19 cellular contexts compared by ENCODE assay signal in the genomic region with DNA sequence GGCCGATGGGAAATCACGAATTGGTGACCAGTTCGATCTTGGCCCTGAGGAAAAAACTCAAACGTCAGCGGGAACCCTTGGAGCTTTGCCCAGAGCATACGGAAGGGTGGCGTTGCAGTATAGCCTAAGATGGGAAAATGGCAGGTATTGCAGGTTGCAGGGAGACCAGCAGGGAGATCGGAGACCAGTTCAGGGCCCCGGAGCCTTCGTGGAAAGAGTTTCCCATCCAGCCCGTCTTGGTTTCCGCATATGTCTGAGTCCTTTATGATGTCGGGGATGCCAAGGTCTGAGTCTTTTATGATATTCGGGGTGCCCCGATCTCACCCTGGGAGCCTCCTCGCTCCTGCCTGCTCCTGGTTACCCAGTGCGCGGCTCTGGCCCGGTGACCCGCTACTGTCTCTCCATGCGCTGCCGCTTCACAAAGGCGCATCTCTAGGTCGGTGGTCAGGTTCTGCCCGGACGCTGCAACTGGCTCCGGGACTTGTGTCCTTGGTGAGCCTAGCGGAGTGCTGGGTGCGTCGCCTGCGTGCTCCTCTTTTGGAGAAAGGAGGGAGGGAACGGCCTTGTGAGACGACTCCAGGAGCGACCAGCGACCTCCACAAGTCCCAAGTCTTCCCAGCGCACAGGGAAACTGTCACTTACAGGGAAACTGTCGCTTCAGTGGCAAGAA.
A peak's percentile ranks its signal among the peaks of the same experiment; 100 is the strongest.
DNase-seq lines count a peak whose midpoint lies in the region; TF ChIP-seq lines count a peak whose summit lies in the region.
"Had no signal": no experiment of that assay in that cellular context is flagged by ENCODE, and none has a peak within 500 bp of the region (broad histone marks: within the 10 kb centered on the region; RNA-seq: fewer than 3 reads in every experiment).

No MANE protein-coding gene starts in this region.

- H3K27me3 ChIP-seq in HUES64 (ENCODE audit: insufficient read depth, low read length) (peaks cover 100% of the 10 kb centered on the region), neural cell (ENCODE audit: insufficient read depth, low read depth, low read length) (peaks cover 100% of the 10 kb centered on the region)
- H3K27me3 ChIP-seq: SJSA1 had no signal

- H3K36me3 ChIP-seq in HUES64 (ENCODE audit: insufficient read depth, low read length) (no peaks in the 10 kb centered on the region), neural cell (ENCODE audit: insufficient read depth, low read length) (no peaks in the 10 kb centered on the region)
- H3K36me3 ChIP-seq: brain microvascular endothelial cell, SJSA1 had no signal

- H3K36me3 Mint-ChIP-seq in activated CD4-positive, alpha-beta T cell treated with anti-CD3 and anti-CD28 coated beads, Interleukin-2, amount 10 ng/mL, durations not matched to agents 7 days and 5 days (ENCODE audit: low read depth) = peaks cover 9% of the 10 kb centered on the region
- H3K36me3 Mint-ChIP-seq in glutamatergic neuron (ENCODE audit: unreplicated experiment) = peaks cover 16% of the 10 kb centered on the region

- peaks cover 91% of the 10 kb centered on the region for H3K27me3 Mint-ChIP-seq in activated CD4-positive, alpha-beta T cell treated with anti-CD3 and anti-CD28 coated beads, Interleukin-2, amount 10 ng/mL, durations not matched to agents 7 days and 5 days
- H3K27me3 Mint-ChIP-seq in glutamatergic neuron (ENCODE audit: unreplicated experiment) = peaks cover 37% of the 10 kb centered on the region

- no peaks in the 10 kb centered on the region for H4K20me1 ChIP-seq in neural cell (ENCODE audit: insufficient read depth)

- H3K4me1 Mint-ChIP-seq in activated CD4-positive, alpha-beta T cell treated with anti-CD3 and anti-CD28 coated beads, Interleukin-2, amount 10 ng/mL, durations not matched to agents 7 days and 5 days = peaks cover 34% of the 10 kb centered on the region
- H3K4me1 Mint-ChIP-seq in glutamatergic neuron (ENCODE audit: low read depth, unreplicated experiment) = peaks cover 9% of the 10 kb centered on the region

- TF ChIP-seq RAD21 in neural cell (conservative IDR thresholded peaks at IDR 0.05) = no peak

- no peaks in the 10 kb centered on the region for H3K79me2 ChIP-seq in neural cell (replicated peaks; ENCODE audit: insufficient read depth, low read length)
- H3K79me2 ChIP-seq: hepatocyte had no signal

- TF ChIP-seq EP300 in neural cell (conservative IDR thresholded peaks at IDR 0.05; ENCODE audit: poor library complexity, severe bottlenecking) = no peak

- no peak overlapping the region for H3K9ac ChIP-seq in HUES64 (ENCODE audit: low read depth, low read length)
- H3K9ac ChIP-seq in neural cell (ENCODE audit: low read length) = no peak overlapping the region
- H3K9ac ChIP-seq: GM23248 had no signal

- no peak for DNase-seq in activated CD4-positive, alpha-beta T cell treated with anti-CD3 and anti-CD28 coated beads, Interleukin-2, amount 10 ng/mL, durations not matched to agents 7 days and 5 days
- DNase-seq in activated CD4-positive, alpha-beta T cell treated with anti-CD3 and anti-CD28 coated beads, Interleukin-2, amount 50 U/mL, for 4 hours = no peak
- DNase-seq in glutamatergic neuron = no peak
- no peak for DNase-seq in HK-2 (ENCODE audit: unreplicated experiment)
- no peak for DNase-seq in 8988T
- DNase-seq in NK-92 (lab: John Stamatoyannopoulos, UW; ENCODE audit: unreplicated experiment) = no peak
- DNase-seq: brain microvascular endothelial cell; DMS79; effector memory CD4-positive, alpha-beta T cell; foreskin melanocyte; GM23248; NCI-H1694 treated with DMSO at 0.1 percent for 48 hours; NCI-H69; stimulated activated CD4-positive, alpha-beta T cell treated with anti-CD3 and anti-CD28 coated beads, Interleukin-1b, Interleukin-23, amount 100 ng/mL, for 48 hours had no signal

- POLR2A ChIA-PET in activated CD4-positive, alpha-beta T cell treated with anti-CD3 and anti-CD28 coated beads, Interleukin-2, amount 10 ng/mL, durations not matched to agents 7 days and 5 days (lab: Charles Lee) = no interaction called here

- no peaks in the 10 kb centered on the region for H3F3A ChIP-seq in neural cell (ENCODE audit: insufficient read depth, low read length, poor library complexity, severe bottlenecking)

- 20% methylated on average over 37 of the region's 37 CpGs for WGBS in HUES64

- H3K27ac ChIP-seq in HUES64 (ENCODE audit: low read depth, low read length) (no peak overlapping the region), neural cell (ENCODE audit: low read length) (no peak overlapping the region)
- H3K27ac ChIP-seq: A549, brain microvascular endothelial cell, GM23248, hepatocyte, SJSA1 had no signal

- no peaks in the 10 kb centered on the region for H3K9me2 ChIP-seq in neural cell (ENCODE audit: insufficient read depth, low read length)

- no peak overlapping the region for H3K4me3 Mint-ChIP-seq in activated CD4-positive, alpha-beta T cell treated with anti-CD3 and anti-CD28 coated beads, Interleukin-2, amount 10 ng/mL, durations not matched to agents 7 days and 5 days
- peak overlapping the region; percentile 61 for H3K4me3 Mint-ChIP-seq in glutamatergic neuron (ENCODE audit: unreplicated experiment)

- no peak overlapping the region for H3K4me2 ChIP-seq in neural cell (ENCODE audit: low read length)
- H3K4me2 ChIP-seq: A549, hepatocyte had no signal

- H3K4me3 ChIP-seq in HUES64 (ENCODE audit: low read length) (peak overlapping the region; percentile 32), neural cell (ENCODE audit: low read length) (peak overlapping the region; percentile 56)
- H3K4me3 ChIP-seq: A549, GM23248, hepatocyte, SJSA1 had no signal

- TF ChIP-seq CTCF in glutamatergic neuron (IDR thresholded peaks at IDR 0.05; ENCODE audit: partially characterized antibody, unreplicated experiment) (no peak), neural cell (IDR thresholded peaks at IDR 0.05; ENCODE audit: poor library complexity, severe bottlenecking) (no peak)

- CTCF ChIA-PET in activated CD4-positive, alpha-beta T cell treated with anti-CD3 and anti-CD28 coated beads, Interleukin-2, amount 10 ng/mL, durations not matched to agents 7 days and 5 days (lab: Charles Lee) = no interaction called here

- H3K4me1 ChIP-seq in HUES64 (ENCODE audit: insufficient read depth, low read length) = peaks cover 15% of the 10 kb centered on the region
- H3K4me1 ChIP-seq: A549, SJSA1 had no signal

- peak overlapping the region; percentile 48 for H3K27ac Mint-ChIP-seq in activated CD4-positive, alpha-beta T cell treated with anti-CD3 and anti-CD28 coated beads, Interleukin-2, amount 10 ng/mL, durations not matched to agents 7 days and 5 days
- H3K27ac Mint-ChIP-seq in glutamatergic neuron (ENCODE audit: unreplicated experiment) = no peak overlapping the region

- H3K9me3 ChIP-seq in HUES64 (ENCODE audit: insufficient read depth, low read depth, low read length) = no peaks in the 10 kb centered on the region
- H3K9me3 ChIP-seq in neural cell (ENCODE audit: low read length) = peaks cover 21% of the 10 kb centered on the region
- H3K9me3 ChIP-seq: A549 had no signal

- H3K9me3 Mint-ChIP-seq in activated CD4-positive, alpha-beta T cell treated with anti-CD3 and anti-CD28 coated beads, Interleukin-2, amount 10 ng/mL, durations not matched to agents 7 days and 5 days = peaks cover 2% of the 10 kb centered on the region
- H3K9me3 Mint-ChIP-seq in glutamatergic neuron (ENCODE audit: unreplicated experiment) = peaks cover 13% of the 10 kb centered on the region

- H2AFZ ChIP-seq in neural cell (ENCODE audit: low read depth, low read length) = no peak overlapping the region
- H2AFZ ChIP-seq: GM23248, hepatocyte had no signal

TF ChIP-seq in neural cell, 6 proteins besides CTCF, POLR2A, EP300 and RAD21:
- TF ChIP-seq TAF1 (IDR thresholded peaks at IDR 0.05; ENCODE audit: low read depth) (no peak), EZH2 (IDR thresholded peaks at IDR 0.05; ENCODE audit: borderline replicate concordance, insufficient read depth, low read length, poor library complexity, severe bottlenecking) (peak; percentile 56)
